1 cellular context compared by ENCODE assay signal in genomic region chr2:8602809-8603208, GRCh38.
TF ChIP-seq lines count a peak whose summit lies in the region.

No MANE protein-coding gene starts in this region.

TF ChIP-seq in HepG2, 621 proteins besides CTCF, POLR2A, EP300 and RAD21 (continued from another document):
- TF ChIP-seq MAFK (conservative IDR thresholded peaks at IDR 0.05 in 1 of 2, IDR thresholded peaks at IDR 0.05 in 1 of 2; ENCODE audit: low read length in 2 of 2), result peak; percentile 26 to 45; a peak in 3 of 4 replicates
TF ChIP-seq in HepG2: peak in this region for 2.
